In genomic region chr1:192506741-192507155, GRCh38 we compare ENCODE assay signal across 7 cellular contexts.
DNase-seq lines count a peak whose midpoint lies in the region; ATAC-seq and TF ChIP-seq lines count a peak whose summit lies in the region.

No MANE protein-coding gene starts in this region.

- H3K9me3 Mint-ChIP-seq in WTC11 (no peaks in the 10 kb centered on the region), naive B cell (no peaks in the 10 kb centered on the region)

- POLR2A ChIA-PET in WTC11 (lab: Charles Lee) = no interaction called here

- H3K27ac Mint-ChIP-seq in WTC11 (no peak overlapping the region), naive B cell (no peak overlapping the region)

- CTCF ChIA-PET in WTC11 (lab: Charles Lee) = interaction anchor here (1.0 kb wide), 1 partner anchor 127 kb away, joined by 3 read pairs; no protein-coding TSS in a partner anchor

- no peaks in the 10 kb centered on the region for H3K36me3 Mint-ChIP-seq in WTC11
- H3K36me3 Mint-ChIP-seq in naive B cell = no peaks in the 10 kb centered on the region

- H3K27me3 Mint-ChIP-seq in WTC11 (ENCODE audit: low read depth) (no peaks in the 10 kb centered on the region), naive B cell (peaks cover 19 to 29% (median 22%) of the 10 kb centered on the region in 3 donors)

- H3K4me3 ChIP-seq in GM12875 (ENCODE audit: low read depth, low read length) = no peak overlapping the region

- ATAC-seq in GM21360 (IDR thresholded peaks at IDR 0.05; ENCODE audit: unreplicated experiment) (peak; percentile 99), HG03439 (IDR thresholded peaks at IDR 0.05; ENCODE audit: unreplicated experiment) (peak; percentile 98), WTC11 (peak; percentile 80), naive B cell (ENCODE audit: low read depth in 2 of 2) (peak; percentile 23 to 38)

- H3K4me1 Mint-ChIP-seq in WTC11 (no peaks in the 10 kb centered on the region), naive B cell (peaks cover 0 to 6% (median 0%) of the 10 kb centered on the region in 3 donors)

- TF ChIP-seq CTCF in GM12875 (IDR thresholded peaks at IDR 0.05; ENCODE audit: borderline replicate concordance, insufficient read depth, low read depth, low read length) = peak; percentile 47; the same call in 1 of the 2 replicates
- no peak for TF ChIP-seq CTCF in WTC11 (IDR thresholded peaks at IDR 0.05)

- H3K4me3 Mint-ChIP-seq in WTC11 = no peak overlapping the region
- no peak overlapping the region for H3K4me3 Mint-ChIP-seq in naive B cell

- no peak for DNase-seq in WTC11 (ENCODE audit: low spot score)
- no peak for DNase-seq in naive B cell
- DNase-seq in globus pallidus (ENCODE audit: low spot score) = no peak
- no peak for DNase-seq in C1 segment of cervical spinal cord (lab: John Stamatoyannopoulos, UW)

TF ChIP-seq in WTC11, 78 proteins besides CTCF, POLR2A, EP300 and RAD21:
- TF ChIP-seq ZNF396 (CRISPR knock-in tag; IDR thresholded peaks at IDR 0.05; ENCODE audit: borderline replicate concordance) = no peak
- TF ChIP-seq FOXJ3 (CRISPR knock-in tag; IDR thresholded peaks at IDR 0.05; ENCODE audit: borderline replicate concordance) = no peak
- no peak for TF ChIP-seq ZNF317 (CRISPR knock-in tag; IDR thresholded peaks at IDR 0.05; ENCODE audit: borderline replicate concordance, low read depth)
- TF ChIP-seq CREB1 (CRISPR knock-in tag; IDR thresholded peaks at IDR 0.05) = no peak
- no peak for TF ChIP-seq SMAD4 (CRISPR knock-in tag; IDR thresholded peaks at IDR 0.05)
- TF ChIP-seq, protein P1, sequence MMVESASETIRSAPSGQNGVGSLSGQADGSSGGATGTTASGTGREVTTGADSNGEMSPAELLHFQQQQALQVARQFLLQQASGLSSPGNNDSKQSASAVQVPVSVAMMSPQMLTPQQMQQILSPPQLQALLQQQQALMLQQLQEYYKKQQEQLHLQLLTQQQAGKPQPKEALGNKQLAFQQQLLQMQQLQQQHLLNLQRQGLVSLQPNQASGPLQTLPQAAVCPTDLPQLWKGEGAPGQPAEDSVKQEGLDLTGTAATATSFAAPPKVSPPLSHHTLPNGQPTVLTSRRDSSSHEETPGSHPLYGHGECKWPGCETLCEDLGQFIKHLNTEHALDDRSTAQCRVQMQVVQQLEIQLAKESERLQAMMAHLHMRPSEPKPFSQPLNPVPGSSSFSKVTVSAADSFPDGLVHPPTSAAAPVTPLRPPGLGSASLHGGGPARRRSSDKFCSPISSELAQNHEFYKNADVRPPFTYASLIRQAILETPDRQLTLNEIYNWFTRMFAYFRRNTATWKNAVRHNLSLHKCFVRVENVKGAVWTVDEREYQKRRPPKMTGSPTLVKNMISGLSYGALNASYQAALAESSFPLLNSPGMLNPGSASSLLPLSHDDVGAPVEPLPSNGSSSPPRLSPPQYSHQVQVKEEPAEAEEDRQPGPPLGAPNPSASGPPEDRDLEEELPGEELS (CRISPR knock-in tag; IDR thresholded peaks at IDR 0.05) = no peak
- no peak for TF ChIP-seq KAT7 (CRISPR knock-in tag; IDR thresholded peaks at IDR 0.05; ENCODE audit: borderline replicate concordance)
- TF ChIP-seq ERG (CRISPR knock-in tag; IDR thresholded peaks at IDR 0.05) = no peak
- TF ChIP-seq, protein P2, sequence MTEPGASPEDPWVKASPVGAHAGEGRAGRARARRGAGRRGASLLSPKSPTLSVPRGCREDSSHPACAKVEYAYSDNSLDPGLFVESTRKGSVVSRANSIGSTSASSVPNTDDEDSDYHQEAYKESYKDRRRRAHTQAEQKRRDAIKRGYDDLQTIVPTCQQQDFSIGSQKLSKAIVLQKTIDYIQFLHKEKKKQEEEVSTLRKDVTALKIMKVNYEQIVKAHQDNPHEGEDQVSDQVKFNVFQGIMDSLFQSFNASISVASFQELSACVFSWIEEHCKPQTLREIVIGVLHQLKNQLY (CRISPR knock-in tag; IDR thresholded peaks at IDR 0.05) = no peak
- TF ChIP-seq ATF2 (CRISPR knock-in tag; IDR thresholded peaks at IDR 0.05; ENCODE audit: borderline replicate concordance, low read depth) = no peak
- TF ChIP-seq, protein P3, sequence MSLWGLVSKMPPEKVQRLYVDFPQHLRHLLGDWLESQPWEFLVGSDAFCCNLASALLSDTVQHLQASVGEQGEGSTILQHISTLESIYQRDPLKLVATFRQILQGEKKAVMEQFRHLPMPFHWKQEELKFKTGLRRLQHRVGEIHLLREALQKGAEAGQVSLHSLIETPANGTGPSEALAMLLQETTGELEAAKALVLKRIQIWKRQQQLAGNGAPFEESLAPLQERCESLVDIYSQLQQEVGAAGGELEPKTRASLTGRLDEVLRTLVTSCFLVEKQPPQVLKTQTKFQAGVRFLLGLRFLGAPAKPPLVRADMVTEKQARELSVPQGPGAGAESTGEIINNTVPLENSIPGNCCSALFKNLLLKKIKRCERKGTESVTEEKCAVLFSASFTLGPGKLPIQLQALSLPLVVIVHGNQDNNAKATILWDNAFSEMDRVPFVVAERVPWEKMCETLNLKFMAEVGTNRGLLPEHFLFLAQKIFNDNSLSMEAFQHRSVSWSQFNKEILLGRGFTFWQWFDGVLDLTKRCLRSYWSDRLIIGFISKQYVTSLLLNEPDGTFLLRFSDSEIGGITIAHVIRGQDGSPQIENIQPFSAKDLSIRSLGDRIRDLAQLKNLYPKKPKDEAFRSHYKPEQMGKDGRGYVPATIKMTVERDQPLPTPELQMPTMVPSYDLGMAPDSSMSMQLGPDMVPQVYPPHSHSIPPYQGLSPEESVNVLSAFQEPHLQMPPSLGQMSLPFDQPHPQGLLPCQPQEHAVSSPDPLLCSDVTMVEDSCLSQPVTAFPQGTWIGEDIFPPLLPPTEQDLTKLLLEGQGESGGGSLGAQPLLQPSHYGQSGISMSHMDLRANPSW (CRISPR knock-in tag; conservative IDR thresholded peaks at IDR 0.05; ENCODE audit: low read depth) = no peak
- no peak for TF ChIP-seq ETV6 (CRISPR knock-in tag; IDR thresholded peaks at IDR 0.05)

Comparison
In these comparisons a context has a peak if more than half of its experiments do, and no peak if none do; other contexts are left out.
1. ATAC-seq: peak in every context shown above with its lines; median percentile 99 in GM21360; 98 in HG03439; 80 in WTC11; 30 in naive B cell.